Comparison of ENCODE assay signal across 22 cellular contexts in genomic region chr22:42315392-42315756, GRCh38. TPM values are rescaled to one million over a fixed set of nuclear protein-coding genes. Genes with fewer than 3 reads are reported as not detected.
DNase-seq lines count a peak whose midpoint lies in the region; ATAC-seq and TF ChIP-seq lines count a peak whose summit lies in the region.
"Had no signal": no experiment of that assay in that cellular context is flagged by ENCODE, and none has a peak within 500 bp of the region (broad histone marks: within the 10 kb centered on the region; RNA-seq: fewer than 3 reads in every experiment).

No MANE protein-coding gene starts in this region.

- ATAC-seq in activated T-helper 17 cell treated with anti-CD3 and anti-CD28 coated beads, Interleukin-2, amount 50 U/mL, for 72 hours (replicated peaks): no peak
- no peak for ATAC-seq in HG03045 (IDR thresholded peaks at IDR 0.05; ENCODE audit: unreplicated experiment)
- ATAC-seq: PC-3 had no signal

- H3K4me3 ChIP-seq in Caco-2 (ENCODE audit: low read depth, low read length): no peak overlapping the region
- H3K4me3 ChIP-seq in spleen: no peak overlapping the region
- H3K4me3 ChIP-seq: prostate gland, SJSA1, skin epidermis had no signal

- H3K4me1 Mint-ChIP-seq in Caco-2 (ENCODE audit: low read depth, unreplicated experiment): peaks cover 39% of the 10 kb centered on the region
- H3K4me1 Mint-ChIP-seq in activated T-helper 17 cell treated with anti-CD3 and anti-CD28 coated beads, Interleukin-2, amount 50 U/mL, for 72 hours: peaks cover 15% of the 10 kb centered on the region
- peaks cover 6 to 15% of the 10 kb centered on the region in 2 donors for H3K4me1 Mint-ChIP-seq in immature natural killer cell

- H3K4me1 ChIP-seq in Caco-2 (peaks cover 51% of the 10 kb centered on the region), spleen (peaks cover 0 to 16% (median 4%) of the 10 kb centered on the region in 6 donors)
- H3K4me1 ChIP-seq: SJSA1 had no signal

- H3K27ac Mint-ChIP-seq in Caco-2 (ENCODE audit: unreplicated experiment): peak overlapping the region; percentile 86
- H3K27ac Mint-ChIP-seq in activated T-helper 17 cell treated with anti-CD3 and anti-CD28 coated beads, Interleukin-2, amount 50 U/mL, for 72 hours: peak overlapping the region; percentile 70
- H3K27ac Mint-ChIP-seq in immature natural killer cell: peak overlapping the region; percentile 27 to 95 (median 84)

- no peak overlapping the region for H3K27ac ChIP-seq in spleen
- H3K27ac ChIP-seq: 22Rv1, prostate gland, SJSA1 had no signal

- no peaks in the 10 kb centered on the region for H3K27me3 ChIP-seq in Caco-2 (replicated peaks; ENCODE audit: control insufficient read depth, insufficient read depth, low read length)
- H3K27me3 ChIP-seq in spleen (replicated peaks in 1 of 7): peaks cover 0 to 25% (median 4%) of the 10 kb centered on the region in 7 donors
- H3K27me3 ChIP-seq: SJSA1 had no signal

- POLR2A ChIA-PET in Caco-2 (lab: Charles Lee): no interaction called here

- no TSS peak for BruUV-seq in Caco-2 (replicated peaks; lab: Mats Ljungman, UMichigan)

- CTCF ChIA-PET in Caco-2 (lab: Charles Lee): interaction anchor here (1.0 kb wide), 1 partner anchor 129 kb away, joined by 3 read pairs; no protein-coding TSS in a partner anchor

- no peak for TF ChIP-seq CTCF in Caco-2 (IDR thresholded peaks at IDR 0.05; ENCODE audit: insufficient read depth in 1 of 2, low read depth in 1 of 2, low read length in 1 of 2, severe bottlenecking in 1 of 2, unreplicated experiment in 1 of 2)
- TF ChIP-seq CTCF in spleen (IDR thresholded peaks at IDR 0.05 in 8 of 11, conservative IDR thresholded peaks at IDR 0.05 in 3 of 11): no peak

- DNase-seq in DMS53 (lab: John Stamatoyannopoulos, UW) (peak; percentile 43), DMS53 treated with DMSO at 0.1 percent for 48 hours (lab: John Stamatoyannopoulos, UW; ENCODE audit: unreplicated experiment) (no peak), Caco-2 (no peak), immature natural killer cell (no peak), NCI-H187 treated with DMSO at 0.1 percent for 48 hours (lab: John Stamatoyannopoulos, UW) (no peak), spleen (no peak)
- DNase-seq: activated CD4-positive, CD25-positive, alpha-beta regulatory T cell treated with anti-CD3 and anti-CD28 coated beads, Interleukin-2, amount 50 U/mL, for 72 hours; DMS 273 treated with DMSO at 0.1 percent for 48 hours; foreskin melanocyte; GF-D8; H9; mesenchymal stem cell; NCI-H1436 treated with DMSO at 0.1 percent for 48 hours; NCI-H748 treated with DMSO at 0.1 percent for 48 hours; PC-3; stimulated activated CD4-positive, alpha-beta T cell treated with anti-CD3 and anti-CD28 coated beads, Interleukin-4, amount 100 ng/mL, for 4 hours had no signal

- H3K27me3 Mint-ChIP-seq in Caco-2 (ENCODE audit: insufficient read depth, unreplicated experiment) (no peaks in the 10 kb centered on the region), immature natural killer cell (ENCODE audit: low read depth in 3 of 3) (peaks cover 0 to 4% (median 3%) of the 10 kb centered on the region in 3 donors)
- no peaks in the 10 kb centered on the region for H3K27me3 Mint-ChIP-seq in activated T-helper 17 cell treated with anti-CD3 and anti-CD28 coated beads, Interleukin-2, amount 50 U/mL, for 72 hours

- intact Hi-C loops in Caco-2 (cut with micrococcal nuclease; ENCODE audit: unreplicated experiment) (loop anchor here (10.0 kb wide), 1 partner anchor 221 kb away; the partner anchor contains the start of gene NDUFA6), spleen (cut with DNase I; ENCODE audit: low total_unique reads) (no loop called here)

- no peak for TF ChIP-seq POLR2A in spleen (IDR thresholded peaks at IDR 0.05)

- H3K36me3 ChIP-seq in Caco-2 (ENCODE audit: control insufficient read depth, insufficient read depth, low read length) (no peaks in the 10 kb centered on the region), spleen (no peaks in the 10 kb centered on the region)
- H3K36me3 ChIP-seq: prostate gland, SJSA1 had no signal

- H3K4me3 Mint-ChIP-seq in Caco-2 (ENCODE audit: unreplicated experiment): no peak overlapping the region
- H3K4me3 Mint-ChIP-seq in activated T-helper 17 cell treated with anti-CD3 and anti-CD28 coated beads, Interleukin-2, amount 50 U/mL, for 72 hours: peak overlapping the region; percentile 9
- H3K4me3 Mint-ChIP-seq in immature natural killer cell: peak overlapping the region in 3 of 5 donors; percentile 28 to 71 (median 69)
- H3K4me3 Mint-ChIP-seq: H9 had no signal

- peaks cover 19% of the 10 kb centered on the region for H3K36me3 Mint-ChIP-seq in Caco-2 (ENCODE audit: insufficient read depth, unreplicated experiment)
- no peaks in the 10 kb centered on the region for H3K36me3 Mint-ChIP-seq in activated T-helper 17 cell treated with anti-CD3 and anti-CD28 coated beads, Interleukin-2, amount 50 U/mL, for 72 hours (ENCODE audit: low read depth)
- no peaks in the 10 kb centered on the region for H3K36me3 Mint-ChIP-seq in immature natural killer cell

- H3K9me3 ChIP-seq in Caco-2 (no peaks in the 10 kb centered on the region), spleen (no peaks in the 10 kb centered on the region)
- H3K9me3 ChIP-seq: prostate gland, SJSA1 had no signal

- H3K9me3 Mint-ChIP-seq in Caco-2 (ENCODE audit: unreplicated experiment): no peaks in the 10 kb centered on the region
- H3K9me3 Mint-ChIP-seq in activated T-helper 17 cell treated with anti-CD3 and anti-CD28 coated beads, Interleukin-2, amount 50 U/mL, for 72 hours: no peaks in the 10 kb centered on the region
- H3K9me3 Mint-ChIP-seq in immature natural killer cell: no peaks in the 10 kb centered on the region
- H3K9me3 Mint-ChIP-seq: H9 had no signal

RNA-seq across cellular contexts. Expression of gene TCF20, which starts 44.9 kb away (rescaled TPM):
- total RNA-seq in Caco-2 (2022) (81.7 and 82.7 TPM in 2 replicates), spleen (10 to 100 TPM; 38.5 to 54.1 (median 45.6) TPM)
- 10 to 100 TPM; 61.2 to 72.5 TPM for total RNA-seq in activated T-helper 17 cell treated with anti-CD3 and anti-CD28 coated beads, Interleukin-2, amount 50 U/mL, for 72 hours
- polyA plus RNA-seq in immature natural killer cell (1 to 10 TPM in 2 of 3 donors, under 1 TPM in 1; 0.12 to 2.4 (median 1.4) TPM), spleen (10 to 100 TPM in 1 of 3 donors, 1 to 10 TPM in 2; 4.4 to 10.5 (median 4.9) TPM)
